ENCODE assay signal across 19 cellular contexts in the genomic region with DNA sequence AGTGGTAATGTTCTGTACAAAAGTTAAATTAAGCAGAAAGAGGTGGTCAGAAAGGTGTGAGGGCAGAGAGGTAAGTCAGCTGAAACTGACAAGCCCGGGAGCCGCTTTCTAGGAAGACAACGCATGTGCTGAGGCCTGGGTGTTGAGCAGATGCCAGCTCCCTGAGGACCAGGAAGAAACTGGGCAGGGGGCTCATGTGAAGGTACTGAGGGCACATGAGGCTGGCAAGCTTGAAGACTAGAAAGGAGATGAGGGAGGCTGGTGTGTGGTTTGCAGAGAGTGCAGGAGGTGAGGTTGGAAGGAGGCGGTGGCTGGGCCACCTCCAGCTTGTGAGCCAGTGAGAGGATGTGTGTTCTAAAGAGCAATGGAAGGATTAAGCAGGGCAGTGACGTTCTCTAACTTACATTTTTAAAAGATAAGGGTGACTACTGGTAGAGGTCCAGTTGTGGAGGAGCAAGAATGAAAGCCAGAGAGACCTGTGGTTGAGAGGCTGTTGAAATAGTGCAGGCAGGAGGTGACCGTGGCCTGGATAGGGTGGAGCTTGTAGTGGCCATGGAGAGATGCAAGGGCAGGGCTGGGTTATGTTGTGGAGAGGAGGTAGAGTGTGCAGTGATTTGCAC. TPM values are rescaled to one million over a fixed set of nuclear protein-coding genes. Genes with fewer than 3 reads are reported as not detected.
DNase-seq lines count a peak whose midpoint lies in the region; ATAC-seq and TF ChIP-seq lines count a peak whose summit lies in the region.
"Had no signal": no experiment of that assay in that cellular context is flagged by ENCODE, and none has a peak within 500 bp of the region (broad histone marks: within the 10 kb centered on the region; RNA-seq: fewer than 3 reads in every experiment).

No MANE protein-coding gene starts in this region.

- TF ChIP-seq CTCF in right atrium auricular region (IDR thresholded peaks at IDR 0.05) (no peak), coronary artery (IDR thresholded peaks at IDR 0.05) (no peak), upper lobe of right lung (IDR thresholded peaks at IDR 0.05) (no peak)

- H3K27me3 ChIP-seq in right atrium auricular region, result no peaks in the 10 kb centered on the region
- H3K27me3 ChIP-seq in upper lobe of right lung, result no peaks in the 10 kb centered on the region
- H3K27me3 ChIP-seq: BLaER1 had no signal

- H3K4me3 Mint-ChIP-seq in stimulated activated memory B cell treated with anti-CD40 and anti-IgM and Interleukin-4, amounts not matched to agents 10 μg/mL and 1 μg/mL and 100 μg/mL, for 72 hours, result no peak overlapping the region
- H3K4me3 Mint-ChIP-seq: CD8-positive, alpha-beta T cell had no signal

- no peaks in the 10 kb centered on the region for H3K9me3 ChIP-seq in right atrium auricular region
- no peaks in the 10 kb centered on the region for H3K9me3 ChIP-seq in upper lobe of right lung
- H3K9me3 ChIP-seq: BLaER1 had no signal

- H3K27ac ChIP-seq in right atrium auricular region (no peak overlapping the region), coronary artery (no peak overlapping the region), upper lobe of right lung (no peak overlapping the region)
- H3K27ac ChIP-seq: BLaER1 had no signal

- ATAC-seq in Right ventricle myocardium inferior, result peak; percentile 66
- ATAC-seq in upper lobe of right lung, result peak; percentile 73
- ATAC-seq in stimulated activated memory B cell treated with anti-CD40 and anti-IgM and Interleukin-4, amounts not matched to agents 10 μg/mL and 1 μg/mL and 100 μg/mL, for 72 hours, result no peak
- ATAC-seq in HG03432 (IDR thresholded peaks at IDR 0.05; ENCODE audit: unreplicated experiment), result no peak
- ATAC-seq: CD8-positive, alpha-beta T cell; GM12878; Panc1 had no signal

- no peak overlapping the region for H3K27ac Mint-ChIP-seq in stimulated activated memory B cell treated with anti-CD40 and anti-IgM and Interleukin-4, amounts not matched to agents 10 μg/mL and 1 μg/mL and 100 μg/mL, for 72 hours
- H3K27ac Mint-ChIP-seq: CD8-positive, alpha-beta T cell had no signal

- H3K36me3 Mint-ChIP-seq in stimulated activated memory B cell treated with anti-CD40 and anti-IgM and Interleukin-4, amounts not matched to agents 10 μg/mL and 1 μg/mL and 100 μg/mL, for 72 hours, result peaks cover 12% of the 10 kb centered on the region

- H3K4me1 ChIP-seq in right atrium auricular region, result peaks cover 0 to 46% of the 10 kb centered on the region in 2 donors
- peaks cover 23% of the 10 kb centered on the region for H3K4me1 ChIP-seq in upper lobe of right lung

- DNase-seq in Right ventricle myocardium inferior (ENCODE audit: missing footprints) (no peak), right atrium auricular region (ENCODE audit: low spot score) (no peak), coronary artery (ENCODE audit: low spot score) (peak; percentile 17), iris pigment epithelial cell (ENCODE audit: low read depth) (peak; percentile 77), upper lobe of right lung (no peak)
- DNase-seq in stimulated activated naive CD4-positive, alpha-beta T cell treated with Interleukin-2 at 50 U/mL for 16 hours (lab: John Stamatoyannopoulos, UW), result no peak
- DNase-seq: CD8-positive, alpha-beta T cell; GOT3; Kasumi-1; NCI-H1105; NCI-H1694; NCI-H2227 treated with DMSO at 0.1 percent for 48 hours; NCI-H524; SIG-M5 had no signal

- intact Hi-C loops in Right ventricle myocardium inferior (cut with DNase I) (no loop called here), upper lobe of right lung (cut with DNase I) (no loop called here)

- peaks cover 30% of the 10 kb centered on the region for H3K36me3 ChIP-seq in right atrium auricular region
- peaks cover 20% of the 10 kb centered on the region for H3K36me3 ChIP-seq in upper lobe of right lung

- H3K9me3 Mint-ChIP-seq in stimulated activated memory B cell treated with anti-CD40 and anti-IgM and Interleukin-4, amounts not matched to agents 10 μg/mL and 1 μg/mL and 100 μg/mL, for 72 hours, result no peaks in the 10 kb centered on the region
- H3K9me3 Mint-ChIP-seq: CD8-positive, alpha-beta T cell had no signal

- peaks cover 18% of the 10 kb centered on the region for H3K4me1 Mint-ChIP-seq in stimulated activated memory B cell treated with anti-CD40 and anti-IgM and Interleukin-4, amounts not matched to agents 10 μg/mL and 1 μg/mL and 100 μg/mL, for 72 hours

- H3K27me3 Mint-ChIP-seq in stimulated activated memory B cell treated with anti-CD40 and anti-IgM and Interleukin-4, amounts not matched to agents 10 μg/mL and 1 μg/mL and 100 μg/mL, for 72 hours, result no peaks in the 10 kb centered on the region

- H3K4me3 ChIP-seq in right atrium auricular region, result no peak overlapping the region
- no peak overlapping the region for H3K4me3 ChIP-seq in coronary artery
- H3K4me3 ChIP-seq in upper lobe of right lung, result no peak overlapping the region
- H3K4me3 ChIP-seq: BLaER1, GM12878 had no signal

RNA-seq across cellular contexts. Expression of a gene that starts 29.1 kb away (rescaled TPM):
- 86.6 TPM for total RNA-seq in Right ventricle myocardium inferior
- total RNA-seq in right atrium auricular region, result 10 to 100 TPM; 53.1 to 56.2 TPM
- total RNA-seq in upper lobe of right lung, result 92.3 TPM

RNA-seq across cellular contexts. Expression of a gene that starts 29.5 kb away (rescaled TPM):
- total RNA-seq in Right ventricle myocardium inferior (58.2 TPM), right atrium auricular region (10 to 100 TPM; 34.4 to 39.2 TPM), upper lobe of right lung (48.6 TPM)

Comparison
In these comparisons a context has a peak if more than half of its experiments do, and no peak if none do; other contexts are left out.
1. ATAC-seq: peak in Right ventricle myocardium inferior (single experiment) and upper lobe of right lung (single experiment); none in stimulated activated memory B cell treated with anti-CD40 and anti-IgM and Interleukin-4, amounts not matched to agents 10 μg/mL and 1 μg/mL and 100 μg/mL, for 72 hours (single experiment) and HG03432 (single experiment).
2. DNase-seq: peak in coronary artery (single experiment) and iris pigment epithelial cell (single experiment); none in Right ventricle myocardium inferior (single experiment), right atrium auricular region (single experiment), upper lobe of right lung (single experiment) and stimulated activated naive CD4-positive, alpha-beta T cell treated with Interleukin-2 at 50 U/mL for 16 hours (single experiment).